In the genomic region with DNA sequence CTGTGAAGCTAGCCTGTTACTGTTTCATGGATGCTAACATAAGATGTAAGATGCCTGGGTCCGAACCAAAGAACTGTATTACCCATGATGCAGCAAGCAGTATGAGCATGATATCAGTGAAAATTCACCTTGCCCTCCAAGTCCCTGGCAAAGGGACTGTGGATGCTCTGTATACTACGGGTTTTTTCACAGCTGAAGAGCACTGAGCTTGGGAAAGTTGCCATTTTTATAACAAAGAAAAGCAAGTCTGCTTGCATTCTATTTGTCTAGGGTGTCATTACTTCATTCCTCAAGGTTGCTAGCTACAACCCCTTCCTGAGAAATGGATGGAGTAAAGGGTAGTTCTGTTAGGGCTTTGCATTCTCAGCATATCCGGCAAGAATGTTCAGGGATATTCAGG, we compare ENCODE assay signal across 30 cellular contexts. TPM values are rescaled to one million over a fixed set of nuclear protein-coding genes. Genes with fewer than 3 reads are reported as not detected.
"Had no signal": no experiment of that assay in that cellular context is flagged by ENCODE, and none has a peak within 500 bp of the region (broad histone marks: within the 10 kb centered on the region; RNA-seq: fewer than 3 reads in every experiment).

No MANE protein-coding gene starts in this region.

- H3K4me3 ChIP-seq: body of pancreas, breast epithelium, colonic mucosa, dorsolateral prefrontal cortex, esophagus muscularis mucosa, gastrocnemius medialis, heart left ventricle had no signal

- H3K27ac ChIP-seq: body of pancreas, breast epithelium, colonic mucosa, esophagus muscularis mucosa, foreskin keratinocyte, gastrocnemius medialis, heart left ventricle, WERI-Rb-1 had no signal

- ATAC-seq: activated CD4-positive, CD25-positive, alpha-beta regulatory T cell treated with anti-CD3 and anti-CD28 coated beads, Interleukin-2, amount 50 U/mL, for 24 hours; activated CD8-positive, alpha-beta T cell treated with anti-CD3 and anti-CD28 coated beads for 36 hours; activated T-cell treated with anti-CD3 and anti-CD28 coated beads, Interleukin-2, amount 50 U/mL, for 4 hours; activated T-helper 17 cell treated with anti-CD3 and anti-CD28 coated beads, Interleukin-2, amount 50 U/mL, for 72 hours; body of pancreas; foreskin keratinocyte; gastrocnemius medialis; heart left ventricle; T-helper 17 cell had no signal

- H3K9me3 ChIP-seq: body of pancreas, breast epithelium, colonic mucosa, esophagus muscularis mucosa, gastrocnemius medialis, heart left ventricle had no signal

- DNase-seq: activated B cell treated with CpG ODN at 0.5 μM for 24 hours; activated CD4-positive, alpha-beta T cell treated with anti-CD3 and anti-CD28 coated beads for 48 hours; activated CD4-positive, alpha-beta T cell treated with anti-CD3 and anti-CD28 coated beads, Interleukin-2, amount 50 U/mL, for 1 hour; activated CD4-positive, alpha-beta T cell treated with anti-CD3 and anti-CD28 coated beads, Interleukin-2, amount 50 U/mL, for 48 hours; activated CD8-positive, alpha-beta memory T cell treated with anti-CD3 and anti-CD28 coated beads for 24 hours; activated CD8-positive, alpha-beta T cell treated with anti-CD3 and anti-CD28 coated beads for 36 hours; activated effector memory CD4-positive, alpha-beta T cell treated with Interleukin-2 at 50 U/mL for 16 hours; activated gamma-delta T cell treated with Interleukin-2 at 50 U/mL for 16 hours; activated naive CD4-positive, alpha-beta T cell treated with anti-CD3 and anti-CD28 coated beads, Interleukin-2, amount 50 U/mL, for 16 hours; activated naive CD4-positive, alpha-beta T cell treated with Interleukin-2 at 50 U/mL for 16 hours; activated T-cell treated with anti-CD3 and anti-CD28 coated beads, Interleukin-2, amount 50 U/mL, for 4 hours; amniotic stem cell; anterior cingulate cortex; body of pancreas; colonic mucosa; dorsolateral prefrontal cortex; effector memory CD4-positive, alpha-beta T cell; erythroblast; foreskin keratinocyte; gastrocnemius medialis; glutamatergic neuron; heart left ventricle; hypothalamus; T-helper 17 cell; T1000; WERI-Rb-1 had no signal

- H3K27me3 ChIP-seq: body of pancreas, breast epithelium, colonic mucosa, dorsolateral prefrontal cortex, esophagus muscularis mucosa, foreskin keratinocyte, gastrocnemius medialis, heart left ventricle had no signal

- H3K4me1 ChIP-seq: body of pancreas, breast epithelium, colonic mucosa, foreskin keratinocyte, gastrocnemius medialis had no signal

- H3K36me3 ChIP-seq: breast epithelium, colonic mucosa, esophagus muscularis mucosa, gastrocnemius medialis, heart left ventricle, WERI-Rb-1 had no signal

RNA-seq across cellular contexts. Expression of a gene that starts 5.2 kb away (rescaled TPM):
- total RNA-seq: activated B cell treated with CpG ODN at 0.5 μM for 24 hours; activated CD8-positive, alpha-beta T cell treated with anti-CD3 and anti-CD28 coated beads for 36 hours; activated T-cell treated with anti-CD3 and anti-CD28 coated beads, Interleukin-2, amount 50 U/mL, for 4 hours; activated T-helper 17 cell treated with anti-CD3 and anti-CD28 coated beads, Interleukin-2, amount 50 U/mL, for 72 hours; body of pancreas; breast epithelium; foreskin keratinocyte; gastrocnemius medialis; T-helper 17 cell had no signal
- polyA plus RNA-seq: foreskin keratinocyte had no signal
